Comparison of ENCODE assay signal across 29 cellular contexts in genomic region chr11:90756617-90757016, GRCh38.
"Had no signal": no experiment of that assay in that cellular context is flagged by ENCODE, and none has a peak within 500 bp of the region (broad histone marks: within the 10 kb centered on the region; RNA-seq: fewer than 3 reads in every experiment).

No MANE protein-coding gene starts in this region.

- DNase-seq: stimulated activated CD4-positive, alpha-beta T cell treated with anti-CD3 and anti-CD28 coated beads, Interleukin-2, amount 100 ng/mL, for 48 hours; stimulated activated CD4-positive, alpha-beta T cell treated with anti-CD3 and anti-CD28 coated beads, Interleukin-4, amount 100 ng/mL, for 1 hour; stimulated activated CD4-positive, alpha-beta T cell treated with anti-CD3 and anti-CD28 coated beads, Interleukin-4, amount 100 ng/mL, for 24 hours; stimulated activated CD4-positive, alpha-beta T cell treated with anti-CD3 and anti-CD28 coated beads, Interleukin-4, amount 100 ng/mL, for 4 hours; stimulated activated CD8-positive, alpha-beta memory T cell treated with anti-CD3 and anti-CD28 coated beads, Interleukin-4, amount 100 ng/mL, for 48 hours; stimulated activated naive B cell treated with anti-CD40 and anti-IgM and Interleukin-4, amounts not matched to agents 10 μg/mL and 1 μg/mL and 100 μg/mL, for 72 hours; stimulated activated naive CD4-positive, alpha-beta T cell; stimulated activated naive CD4-positive, alpha-beta T cell treated with Interleukin-2 at 50 U/mL for 16 hours; stimulated activated naive CD8-positive, alpha-beta T cell treated with anti-CD3 and anti-CD28 coated beads, Interleukin-15, amount 100 ng/mL, for 72 hours; stimulated activated naive CD8-positive, alpha-beta T cell treated with anti-CD3 and anti-CD28 coated beads, Interleukin-15, Interleukin-2, amounts not matched to agents 100 U/mL and 50 U/mL, for 24 hours; stomach; substantia nigra; testis; thyroid gland; tibial artery; transverse colon; trophoblast cell; upper lobe of left lung; upper lobe of right lung; uterus had no signal

- H3K9me3 ChIP-seq: stomach, suprapubic skin, testis, thoracic aorta, thyroid gland, tibial artery, tibial nerve, transverse colon, upper lobe of left lung, upper lobe of right lung, uterus, vagina had no signal

- H3K27me3 ChIP-seq: stomach, suprapubic skin, testis, thyroid gland, tibial artery, tibial nerve, transverse colon, upper lobe of left lung, upper lobe of right lung, uterus, vagina had no signal

- FAIRE-seq: urothelium cell line had no signal

- H3K36me3 Mint-ChIP-seq: stimulated activated effector memory CD8-positive, alpha-beta T cell treated with anti-CD3 and anti-CD28 coated beads, Interleukin-12 subunit alpha, Interleukin-12 subunit beta, amount 100 ng/mL, for 72 hours; stimulated activated memory B cell treated with anti-CD40 and anti-IgM and Interleukin-4, amounts not matched to agents 10 μg/mL and 1 μg/mL and 100 μg/mL, for 72 hours; stimulated activated naive B cell treated with anti-CD40 and anti-IgM and Interleukin-4, amounts not matched to agents 10 μg/mL and 1 μg/mL and 100 μg/mL, for 72 hours; type B pancreatic cell had no signal

- H3K4me1 Mint-ChIP-seq: stimulated activated effector memory CD8-positive, alpha-beta T cell treated with anti-CD3 and anti-CD28 coated beads, Interleukin-12 subunit alpha, Interleukin-12 subunit beta, amount 100 ng/mL, for 72 hours; stimulated activated memory B cell treated with anti-CD40 and anti-IgM and Interleukin-4, amounts not matched to agents 10 μg/mL and 1 μg/mL and 100 μg/mL, for 72 hours; stimulated activated naive B cell treated with anti-CD40 and anti-IgM and Interleukin-4, amounts not matched to agents 10 μg/mL and 1 μg/mL and 100 μg/mL, for 72 hours; stimulated activated naive CD8-positive, alpha-beta T cell treated with anti-CD3 and anti-CD28 coated beads, Interleukin-15, amount 100 ng/mL, for 72 hours had no signal

- H3K27ac ChIP-seq: stomach, suprapubic skin, testis, thoracic aorta, thyroid gland, tibial artery, tibial nerve, transverse colon, upper lobe of left lung, upper lobe of right lung, uterus, vagina had no signal

- H3K4me1 ChIP-seq: stomach, suprapubic skin, testis, thyroid gland, tibial artery, tibial nerve, transverse colon, upper lobe of left lung, upper lobe of right lung, uterus, vagina had no signal

- H3K9me3 Mint-ChIP-seq: stimulated activated memory B cell treated with anti-CD40 and anti-IgM and Interleukin-4, amounts not matched to agents 10 μg/mL and 1 μg/mL and 100 μg/mL, for 72 hours; type B pancreatic cell had no signal

- H3K27ac Mint-ChIP-seq: stimulated activated effector memory CD8-positive, alpha-beta T cell treated with anti-CD3 and anti-CD28 coated beads, Interleukin-12 subunit alpha, Interleukin-12 subunit beta, amount 100 ng/mL, for 72 hours; stimulated activated memory B cell treated with anti-CD40 and anti-IgM and Interleukin-4, amounts not matched to agents 10 μg/mL and 1 μg/mL and 100 μg/mL, for 72 hours; stimulated activated naive B cell treated with anti-CD40 and anti-IgM and Interleukin-4, amounts not matched to agents 10 μg/mL and 1 μg/mL and 100 μg/mL, for 72 hours; stimulated activated naive CD8-positive, alpha-beta T cell treated with anti-CD3 and anti-CD28 coated beads, Interleukin-15, amount 100 ng/mL, for 72 hours; stimulated activated naive CD8-positive, alpha-beta T cell treated with anti-CD3 and anti-CD28 coated beads, Interleukin-15, Interleukin-2, amounts not matched to agents 100 ng/mL and 50 ng/mL, for 24 hours; type B pancreatic cell had no signal

- H3K36me3 ChIP-seq: stomach, suprapubic skin, thoracic aorta, thyroid gland, tibial artery, tibial nerve, transverse colon, upper lobe of left lung, upper lobe of right lung, uterus, vagina had no signal

- H3K4me3 ChIP-seq: stomach, suprapubic skin, testis, thoracic aorta, thyroid gland, tibial artery, tibial nerve, transverse colon, upper lobe of left lung, upper lobe of right lung, uterus, vagina had no signal

- H3K27me3 Mint-ChIP-seq: stimulated activated memory B cell treated with anti-CD40 and anti-IgM and Interleukin-4, amounts not matched to agents 10 μg/mL and 1 μg/mL and 100 μg/mL, for 72 hours; stimulated activated naive B cell treated with anti-CD40 and anti-IgM and Interleukin-4, amounts not matched to agents 10 μg/mL and 1 μg/mL and 100 μg/mL, for 72 hours; stimulated activated naive CD8-positive, alpha-beta T cell treated with anti-CD3 and anti-CD28 coated beads, Interleukin-15, amount 100 ng/mL, for 72 hours; stimulated activated naive CD8-positive, alpha-beta T cell treated with anti-CD3 and anti-CD28 coated beads, Interleukin-15, Interleukin-2, amounts not matched to agents 100 ng/mL and 50 ng/mL, for 24 hours had no signal

- H3K4me3 Mint-ChIP-seq: stimulated activated effector memory CD8-positive, alpha-beta T cell treated with anti-CD3 and anti-CD28 coated beads, Interleukin-12 subunit alpha, Interleukin-12 subunit beta, amount 100 ng/mL, for 72 hours; stimulated activated memory B cell treated with anti-CD40 and anti-IgM and Interleukin-4, amounts not matched to agents 10 μg/mL and 1 μg/mL and 100 μg/mL, for 72 hours; stimulated activated naive B cell treated with anti-CD40 and anti-IgM and Interleukin-4, amounts not matched to agents 10 μg/mL and 1 μg/mL and 100 μg/mL, for 72 hours; stimulated activated naive CD8-positive, alpha-beta T cell treated with anti-CD3 and anti-CD28 coated beads, Interleukin-15, amount 100 ng/mL, for 72 hours; stimulated activated naive CD8-positive, alpha-beta T cell treated with anti-CD3 and anti-CD28 coated beads, Interleukin-15, Interleukin-2, amounts not matched to agents 100 ng/mL and 50 ng/mL, for 24 hours; type B pancreatic cell had no signal

- ATAC-seq: stimulated activated effector memory CD8-positive, alpha-beta T cell treated with anti-CD3 and anti-CD28 coated beads, Interleukin-12 subunit alpha, Interleukin-12 subunit beta, amount 100 ng/mL, for 72 hours; stimulated activated memory B cell treated with anti-CD40 and anti-IgM and Interleukin-4, amounts not matched to agents 10 μg/mL and 1 μg/mL and 100 μg/mL, for 72 hours; stimulated activated naive B cell treated with anti-CD40 and anti-IgM and Interleukin-4, amounts not matched to agents 10 μg/mL and 1 μg/mL and 100 μg/mL, for 72 hours; stimulated activated naive CD8-positive, alpha-beta T cell treated with anti-CD3 and anti-CD28 coated beads, Interleukin-15, amount 100 ng/mL, for 72 hours; stimulated activated naive CD8-positive, alpha-beta T cell treated with anti-CD3 and anti-CD28 coated beads, Interleukin-15, Interleukin-2, amounts not matched to agents 100 U/mL and 50 U/mL, for 24 hours; upper lobe of right lung had no signal
